In genomic region chr1:181483561-181484291, GRCh38 we compare ENCODE assay signal across 15 cellular contexts. TPM values are rescaled to one million over a fixed set of nuclear protein-coding genes. Genes with fewer than 3 reads are reported as not detected.
A peak's percentile ranks its signal among the peaks of the same experiment; 100 is the strongest.
DNase-seq lines count a peak whose midpoint lies in the region; ATAC-seq and TF ChIP-seq lines count a peak whose summit lies in the region.
"Had no signal": no experiment of that assay in that cellular context is flagged by ENCODE, and none has a peak within 500 bp of the region (broad histone marks: within the 10 kb centered on the region; RNA-seq: fewer than 3 reads in every experiment).

No MANE protein-coding gene starts in this region.

- peaks cover 24% of the 10 kb centered on the region for H3K4me1 Mint-ChIP-seq in neural crest cell

- DNase-seq in GM12865 (ENCODE audit: low read depth) = no peak
- DNase-seq in ecto neural progenitor cell (ENCODE audit: low spot score) = peak; percentile 53
- DNase-seq in neural crest cell (ENCODE audit: low read depth, low spot score) = no peak
- no peak for DNase-seq in inferior parietal cortex (ENCODE audit: extremely low spot score)
- DNase-seq in SKM-1 (lab: John Stamatoyannopoulos, UW; ENCODE audit: unreplicated experiment) = no peak
- DNase-seq: IMR-90; NCI-H1048; stimulated activated CD4-positive, alpha-beta T cell treated with anti-CD3 and anti-CD28 coated beads, Interleukin-2, amount 100 ng/mL, for 24 hours had no signal

- no peak for ATAC-seq in HG03025 (IDR thresholded peaks at IDR 0.05; ENCODE audit: low FRiP score, unreplicated experiment)

- no peak for TF ChIP-seq CTCF in GM12865 (IDR thresholded peaks at IDR 0.05; ENCODE audit: insufficient read depth, low read depth, low read length, missing control alignments)
- TF ChIP-seq CTCF in neural crest cell (conservative IDR thresholded peaks at IDR 0.05) = no peak

- H3K9me3 Mint-ChIP-seq in neural crest cell = no peaks in the 10 kb centered on the region
- H3K9me3 Mint-ChIP-seq: activated naive CD4-positive, alpha-beta T cell treated with anti-CD3 and anti-CD28 coated beads, Interleukin-2, amount 50 U/mL, for 72 hours had no signal

- peak overlapping the region; percentile 60; the same call in 1 of the 2 replicates for H3K4me3 ChIP-seq in GM12865 (ENCODE audit: low read depth, low read length)
- peak overlapping the region; percentile 60 for H3K4me3 ChIP-seq in HUES64 (ENCODE audit: low read length)
- H3K4me3 ChIP-seq: SK-N-MC had no signal

- peaks cover 3% of the 10 kb centered on the region for H3K36me3 Mint-ChIP-seq in neural crest cell (ENCODE audit: low read depth)

- H3K9me3 ChIP-seq in HUES64 (ENCODE audit: insufficient read depth, low read depth, low read length) = 0 out of 2 replicates have a peak, but pooled peaks cover 3% of the 10 kb centered on the region
- H3K9me3 ChIP-seq: tibial nerve had no signal

- WGBS in HUES64 = 15% methylated on average over 38 of the region's 38 CpGs

- peak overlapping the region; percentile 89 for H3K4me3 Mint-ChIP-seq in neural crest cell

- H3K27ac Mint-ChIP-seq in neural crest cell (ENCODE audit: unreplicated experiment) = no peak overlapping the region
- H3K27ac Mint-ChIP-seq: activated naive CD4-positive, alpha-beta T cell treated with anti-CD3 and anti-CD28 coated beads, Interleukin-2, amount 50 U/mL, for 72 hours had no signal

- peaks cover 15% of the 10 kb centered on the region; the same call in 1 of the 2 replicates for H3K4me1 ChIP-seq in HUES64 (ENCODE audit: insufficient read depth, low read length)

- H3K27me3 Mint-ChIP-seq in neural crest cell (ENCODE audit: low read depth) = peaks cover 92% of the 10 kb centered on the region

- peaks cover 88% of the 10 kb centered on the region for H3K27me3 ChIP-seq in HUES64 (ENCODE audit: insufficient read depth, low read length)

- no peaks in the 10 kb centered on the region for H3K36me3 ChIP-seq in HUES64 (ENCODE audit: insufficient read depth, low read length)
- H3K36me3 ChIP-seq: cardiac muscle cell, tibial nerve had no signal

- no peak overlapping the region for H3K27ac ChIP-seq in HUES64 (ENCODE audit: low read depth, low read length)
- H3K27ac ChIP-seq: cardiac muscle cell, SK-N-MC, tibial nerve had no signal

- no peak overlapping the region for H3K9ac ChIP-seq in HUES64 (ENCODE audit: low read depth, low read length)

RNA-seq across cellular contexts. Expression of gene CACNA1E, which starts 0.4 kb away (rescaled TPM):
- 0.45 TPM for polyA plus RNA-seq in HUES64 (2013, experiment 1 of 2)
- polyA plus RNA-seq in HUES64 (2013, experiment 2 of 2) = 0.32 TPM
- total RNA-seq in neural crest cell = 1.3 and 1.5 TPM in 2 replicates
- total RNA-seq: IMR-90, NCI-H460, tibial nerve had no signal
- polyA plus RNA-seq: cardiac muscle cell, IMR-90 had no signal
